9 cellular contexts compared by ENCODE assay signal in the genomic region with DNA sequence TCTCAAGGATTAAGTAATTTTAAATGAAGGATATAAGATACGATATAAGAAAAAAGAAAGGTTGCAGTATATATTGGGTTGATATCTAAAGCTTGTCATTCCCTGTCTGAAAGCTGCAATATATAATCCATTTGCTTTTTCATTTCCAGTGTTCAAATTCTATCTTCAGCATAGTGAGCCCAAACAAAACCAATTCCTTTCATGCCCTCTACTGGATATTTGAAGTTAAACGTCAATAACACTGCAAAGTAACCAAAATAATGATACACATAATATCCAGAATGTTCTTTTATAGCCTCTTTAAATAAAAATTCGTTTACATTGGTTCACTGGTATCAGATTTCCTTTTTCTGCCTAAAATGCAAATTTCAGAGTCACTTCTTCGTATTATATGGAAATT.
DNase-seq lines count a peak whose midpoint lies in the region; ATAC-seq and TF ChIP-seq lines count a peak whose summit lies in the region.
"Had no signal": no experiment of that assay in that cellular context is flagged by ENCODE, and none has a peak within 500 bp of the region (broad histone marks: within the 10 kb centered on the region; RNA-seq: fewer than 3 reads in every experiment).

No MANE protein-coding gene starts in this region.

- ATAC-seq in HG02840 (IDR thresholded peaks at IDR 0.05; ENCODE audit: low FRiP score, unreplicated experiment) (no peak), GM21737 (IDR thresholded peaks at IDR 0.05; ENCODE audit: unreplicated experiment) (no peak), GM19023 (IDR thresholded peaks at IDR 0.05; ENCODE audit: unreplicated experiment) (no peak)

- no peak overlapping the region for H3K4me3 ChIP-seq in epithelial cell of esophagus (ENCODE audit: low read length)
- H3K4me3 ChIP-seq in retinal pigment epithelial cell (ENCODE audit: low read length), result no peak overlapping the region
- H3K4me3 ChIP-seq: transverse colon had no signal

- TF ChIP-seq CTCF in epithelial cell of esophagus (IDR thresholded peaks at IDR 0.05; ENCODE audit: insufficient read depth, low read depth, low read length, missing control alignments) (peak; percentile 26), retinal pigment epithelial cell (conservative IDR thresholded peaks at IDR 0.05; ENCODE audit: low read depth, low read length) (peak; percentile 42)

- peak; percentile 46 for DNase-seq in NCI-H748 (lab: John Stamatoyannopoulos, UW; ENCODE audit: unreplicated experiment)
- DNase-seq in NCI-H748 treated with DMSO at 0.1 percent for 48 hours (lab: John Stamatoyannopoulos, UW), result no peak
- DNase-seq in NCI-H2196 treated with DMSO at 0.1 percent for 48 hours (lab: John Stamatoyannopoulos, UW; ENCODE audit: unreplicated experiment), result peak; percentile 13
- DNase-seq in epithelial cell of esophagus (ENCODE audit: low read depth), result peak; percentile 11
- DNase-seq in retinal pigment epithelial cell (ENCODE audit: low read depth), result no peak
- DNase-seq: transverse colon had no signal

Comparison
In these comparisons a context has a peak if more than half of its experiments do, and no peak if none do; other contexts are left out.
1. DNase-seq: peak in NCI-H748 (single experiment), NCI-H2196 treated with DMSO at 0.1 percent for 48 hours (single experiment) and epithelial cell of esophagus (single experiment); none in NCI-H748 treated with DMSO at 0.1 percent for 48 hours (single experiment) and retinal pigment epithelial cell (single experiment).